Comparison of ENCODE assay signal across 7 cellular contexts in genomic region chr6:12957321-12958051, GRCh38.
A peak's percentile ranks its signal among the peaks of the same experiment; 100 is the strongest.
DNase-seq lines count a peak whose midpoint lies in the region; ATAC-seq, FAIRE-seq and TF ChIP-seq lines count a peak whose summit lies in the region.

No MANE protein-coding gene starts in this region.

- TF ChIP-seq CTCF in GM13976 (IDR thresholded peaks at IDR 0.05; ENCODE audit: borderline replicate concordance, control extremely low read depth, extremely low read depth, insufficient read depth, missing control alignments): no peak

- POLR2A ChIA-PET in naive thymus-derived CD8-positive, alpha-beta T cell (lab: Charles Lee): no interaction called here

- ATAC-seq in activated naive CD4-positive, alpha-beta T cell treated with anti-CD3 and anti-CD28 coated beads, Interleukin-2, amount 50 U/mL, for 72 hours: peak; percentile 58 to 65
- ATAC-seq in naive thymus-derived CD8-positive, alpha-beta T cell: peak; percentile 52 to 75
- ATAC-seq in HG03432 (IDR thresholded peaks at IDR 0.05; ENCODE audit: unreplicated experiment): no peak

- peaks cover 0 to 5% of the 10 kb centered on the region in 2 donors for H3K36me3 Mint-ChIP-seq in activated naive CD4-positive, alpha-beta T cell treated with anti-CD3 and anti-CD28 coated beads, Interleukin-2, amount 50 U/mL, for 72 hours
- no peaks in the 10 kb centered on the region for H3K36me3 Mint-ChIP-seq in naive thymus-derived CD8-positive, alpha-beta T cell

- peak; percentile 28 for DNase-seq in GM13976 (ENCODE audit: low spot score)
- DNase-seq in NCI-H524 (lab: John Stamatoyannopoulos, UW): peak; percentile 83 to 90
- peak in 1 of 2 donors; percentile 13 for DNase-seq in activated naive CD4-positive, alpha-beta T cell treated with anti-CD3 and anti-CD28 coated beads, Interleukin-2, amount 50 U/mL, for 72 hours (ENCODE audit: low spot score in 2 of 2)
- DNase-seq in frontal cortex (ENCODE audit: low spot score in 2 of 2): peak; percentile 8 to 39
- peak in 5 of 10 donors; percentile 11 to 40 (median 27) for DNase-seq in naive thymus-derived CD8-positive, alpha-beta T cell
- DNase-seq in ureter (ENCODE audit: low spot score): peak; percentile 55

- peaks cover 13 to 28% (median 23%) of the 10 kb centered on the region in 4 donors for H3K4me1 Mint-ChIP-seq in naive thymus-derived CD8-positive, alpha-beta T cell

- peak overlapping the region in 1 of 2 donors; percentile 11 for H3K27ac Mint-ChIP-seq in activated naive CD4-positive, alpha-beta T cell treated with anti-CD3 and anti-CD28 coated beads, Interleukin-2, amount 50 U/mL, for 72 hours
- H3K27ac Mint-ChIP-seq in naive thymus-derived CD8-positive, alpha-beta T cell: peak overlapping the region in 9 of 10 donors; percentile 20 to 79 (median 68)

- H3K9me3 Mint-ChIP-seq in activated naive CD4-positive, alpha-beta T cell treated with anti-CD3 and anti-CD28 coated beads, Interleukin-2, amount 50 U/mL, for 72 hours: no peaks in the 10 kb centered on the region
- no peaks in the 10 kb centered on the region for H3K9me3 Mint-ChIP-seq in naive thymus-derived CD8-positive, alpha-beta T cell

- H3K27me3 Mint-ChIP-seq in naive thymus-derived CD8-positive, alpha-beta T cell: peaks cover 18 to 32% (median 32%) of the 10 kb centered on the region in 5 donors

- in situ Hi-C loops in GM13976 (cut with MboI; ENCODE audit: low sequenced_read_pairs, unreplicated experiment): no loop called here

- FAIRE-seq in frontal cortex (lab: Jason Lieb, UNC): no peak

- H3K4me3 Mint-ChIP-seq in naive thymus-derived CD8-positive, alpha-beta T cell: peak overlapping the region; percentile 87 to 94 (median 92)
